In genomic region chr1:22096463-22096862, GRCh38 we compare ENCODE assay signal across 27 cellular contexts. TPM values are rescaled to one million over a fixed set of nuclear protein-coding genes. Genes with fewer than 3 reads are reported as not detected.
"Had no signal": no experiment of that assay in that cellular context is flagged by ENCODE, and none has a peak within 500 bp of the region (broad histone marks: within the 10 kb centered on the region; RNA-seq: fewer than 3 reads in every experiment).

No MANE protein-coding gene starts in this region.

- H3K4me3 Mint-ChIP-seq: activated CD8-positive, alpha-beta T cell treated with anti-CD3 and anti-CD28 coated beads for 36 hours; activated T-cell treated with anti-CD3 and anti-CD28 coated beads, Interleukin-2, amount 50 U/mL, for 72 hours; natural killer cell; stimulated activated naive B cell treated with anti-CD40 and anti-IgM and Interleukin-4, amounts not matched to agents 10 μg/mL and 1 μg/mL and 100 μg/mL, for 72 hours; WTC11 had no signal

- H3K4me1 ChIP-seq: adrenal gland, body of pancreas, upper lobe of right lung had no signal

- H3K27ac Mint-ChIP-seq: activated CD8-positive, alpha-beta T cell treated with anti-CD3 and anti-CD28 coated beads for 36 hours; activated T-cell treated with anti-CD3 and anti-CD28 coated beads, Interleukin-2, amount 50 U/mL, for 72 hours; stimulated activated naive B cell treated with anti-CD40 and anti-IgM and Interleukin-4, amounts not matched to agents 10 μg/mL and 1 μg/mL and 100 μg/mL, for 72 hours; WTC11 had no signal

- H3K27me3 ChIP-seq: adrenal gland, body of pancreas, dorsolateral prefrontal cortex, gastrocnemius medialis, suprapubic skin, tibial artery, upper lobe of right lung had no signal

- H3K27ac ChIP-seq: adrenal gland, body of pancreas, coronary artery, dorsolateral prefrontal cortex, gastrocnemius medialis, suprapubic skin, tibial artery, upper lobe of right lung had no signal

- H3K9me3 Mint-ChIP-seq: activated CD8-positive, alpha-beta T cell treated with anti-CD3 and anti-CD28 coated beads for 36 hours; activated naive CD4-positive, alpha-beta T cell treated with anti-CD3 and anti-CD28 coated beads, Interleukin-2, amount 50 U/mL, for 72 hours; activated T-cell treated with anti-CD3 and anti-CD28 coated beads, Interleukin-2, amount 50 U/mL, for 72 hours; natural killer cell; stimulated activated naive B cell treated with anti-CD40 and anti-IgM and Interleukin-4, amounts not matched to agents 10 μg/mL and 1 μg/mL and 100 μg/mL, for 72 hours; WTC11 had no signal

- H3K27me3 Mint-ChIP-seq: activated CD8-positive, alpha-beta T cell treated with anti-CD3 and anti-CD28 coated beads for 36 hours; stimulated activated naive B cell treated with anti-CD40 and anti-IgM and Interleukin-4, amounts not matched to agents 10 μg/mL and 1 μg/mL and 100 μg/mL, for 72 hours had no signal

- H3K9me3 ChIP-seq: adrenal gland, body of pancreas, gastrocnemius medialis, suprapubic skin, tibial artery, upper lobe of right lung had no signal

- DNase-seq: activated CD4-positive, alpha-beta T cell treated with anti-CD3 and anti-CD28 coated beads for 1 hour; activated CD4-positive, alpha-beta T cell treated with anti-CD3 and anti-CD28 coated beads, Interleukin-2, amount 50 U/mL, for 1 hour; activated CD8-positive, alpha-beta T cell treated with anti-CD3 and anti-CD28 coated beads for 36 hours; activated naive CD4-positive, alpha-beta T cell; activated T-cell treated with anti-CD3 and anti-CD28 coated beads, Interleukin-2, amount 50 U/mL, for 72 hours; adrenal gland; aorta; body of pancreas; cerebellar nuclear complex; effector memory CD4-positive, alpha-beta T cell; gastrocnemius medialis; glutamatergic neuron; islet precursor cell; natural killer cell; right cardiac atrium; stimulated activated CD4-positive, alpha-beta T cell treated with anti-CD3 and anti-CD28 coated beads, Interleukin-15, amount 100 ng/mL, for 24 hours; stimulated activated CD4-positive, alpha-beta T cell treated with anti-CD3 and anti-CD28 coated beads, Interleukin-2, amount 100 ng/mL, for 24 hours; stimulated activated naive B cell treated with anti-CD40 and anti-IgM and Interleukin-4, amounts not matched to agents 10 μg/mL and 1 μg/mL and 100 μg/mL, for 72 hours; T-helper 2 cell; tibial artery; upper lobe of right lung had no signal

- H3K4me3 ChIP-seq: adrenal gland, body of pancreas, coronary artery, dorsolateral prefrontal cortex, gastrocnemius medialis, suprapubic skin, tibial artery, upper lobe of right lung had no signal

- ATAC-seq: activated CD8-positive, alpha-beta T cell treated with anti-CD3 and anti-CD28 coated beads for 36 hours; activated naive CD4-positive, alpha-beta T cell treated with anti-CD3 and anti-CD28 coated beads, Interleukin-2, amount 50 U/mL, for 72 hours; activated T-cell treated with anti-CD3 and anti-CD28 coated beads, Interleukin-2, amount 50 U/mL, for 72 hours; body of pancreas; gastrocnemius medialis; natural killer cell; right cardiac atrium; stimulated activated naive B cell treated with anti-CD40 and anti-IgM and Interleukin-4, amounts not matched to agents 10 μg/mL and 1 μg/mL and 100 μg/mL, for 72 hours; upper lobe of right lung; WTC11 had no signal

RNA-seq across cellular contexts. Expression of gene WNT4, which starts 46.4 kb away (rescaled TPM):
- total RNA-seq: activated CD8-positive, alpha-beta T cell treated with anti-CD3 and anti-CD28 coated beads for 36 hours; activated naive CD4-positive, alpha-beta T cell treated with anti-CD3 and anti-CD28 coated beads, Interleukin-2, amount 50 U/mL, for 72 hours; activated T-cell treated with anti-CD3 and anti-CD28 coated beads, Interleukin-2, amount 50 U/mL, for 72 hours; aorta; epithelial cell of proximal tubule; natural killer cell had no signal
